ENCODE assay signal across 16 cellular contexts in the genomic region with DNA sequence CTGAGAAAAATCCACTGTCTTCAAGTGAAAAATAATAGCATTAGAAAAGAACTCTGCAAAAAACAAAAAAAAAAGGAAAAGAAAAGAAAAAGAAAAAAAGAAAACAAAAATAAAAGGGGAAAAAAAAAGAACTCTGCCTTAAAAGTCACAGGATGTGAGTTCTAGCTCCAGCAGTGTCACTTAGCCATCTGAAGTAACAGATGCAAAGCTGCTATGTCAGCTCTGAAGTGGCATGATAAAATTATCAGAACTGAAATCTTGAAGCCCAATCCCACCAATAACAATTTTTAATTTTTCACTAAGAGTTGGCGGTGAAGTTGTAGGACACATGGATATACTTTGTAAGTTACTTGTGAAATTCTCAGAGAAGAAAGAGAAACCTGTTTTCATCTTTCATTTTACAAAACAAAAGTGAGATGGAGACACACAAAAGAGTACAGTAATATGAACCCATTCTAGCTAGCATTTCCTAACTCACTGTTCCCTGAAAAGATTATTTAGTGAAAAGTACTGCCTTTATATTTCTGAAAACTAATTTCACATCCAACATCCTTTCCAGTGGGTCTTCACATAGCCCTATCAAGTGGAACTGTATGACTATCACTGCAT.
A peak's percentile ranks its signal among the peaks of the same experiment; 100 is the strongest.
DNase-seq lines count a peak whose midpoint lies in the region; ATAC-seq and TF ChIP-seq lines count a peak whose summit lies in the region.
"Had no signal": no experiment of that assay in that cellular context is flagged by ENCODE, and none has a peak within 500 bp of the region (broad histone marks: within the 10 kb centered on the region; RNA-seq: fewer than 3 reads in every experiment).

No MANE protein-coding gene starts in this region.

- no peak overlapping the region for H2AFZ ChIP-seq in MM.1S (ENCODE audit: low read length)

- H3K9ac ChIP-seq in MM.1S (ENCODE audit: low read length) = no peak overlapping the region
- H3K9ac ChIP-seq: BLaER1 treated with 17β-estradiol and CSF1 and Interleukin-3, amounts not matched to agents 10 nM and 100 nM had no signal

- no peaks in the 10 kb centered on the region for H3K9me3 ChIP-seq in MM.1S (replicated peaks; ENCODE audit: insufficient read depth, low read length)
- H3K9me3 ChIP-seq: HAP-1 had no signal

- peak overlapping the region; percentile 14; the same call in 1 of the 2 replicates for H3K4me2 ChIP-seq in MM.1S (ENCODE audit: low read depth, low read length)
- H3K4me2 ChIP-seq: BLaER1 treated with 17β-estradiol and CSF1 and Interleukin-3, amounts not matched to agents 10 nM and 100 nM had no signal

- H3K4me1 ChIP-seq in MM.1S (ENCODE audit: low read length) = peaks cover 4% of the 10 kb centered on the region; the same call in 1 of the 2 replicates
- H3K4me1 ChIP-seq: BLaER1 treated with 17β-estradiol and CSF1 and Interleukin-3, amounts not matched to agents 10 nM and 100 nM; HAP-1 had no signal

- CTCF ChIA-PET in T-cell (lab: Charles Lee) = no interaction called here

- TF ChIP-seq CTCF in MM.1S (IDR thresholded peaks at IDR 0.05; ENCODE audit: low read length) (no peak), nephron progenitor cell (IDR thresholded peaks at IDR 0.05) (no peak)

- H3K9me3 Mint-ChIP-seq in nephron progenitor cell (peaks cover 20% of the 10 kb centered on the region), T-cell (peaks cover 0 to 2% (median 0%) of the 10 kb centered on the region in 3 donors)

- no peaks in the 10 kb centered on the region for H3K27me3 ChIP-seq in MM.1S (replicated peaks; ENCODE audit: insufficient read depth, low read length)
- H3K27me3 ChIP-seq: BLaER1 treated with 17β-estradiol and CSF1 and Interleukin-3, amounts not matched to agents 10 nM and 100 nM had no signal

- no peaks in the 10 kb centered on the region for H4K20me1 ChIP-seq in MM.1S (ENCODE audit: insufficient read depth, low read length)
- H4K20me1 ChIP-seq: BLaER1 treated with 17β-estradiol and CSF1 and Interleukin-3, amounts not matched to agents 10 nM and 100 nM had no signal

- H3K27me3 Mint-ChIP-seq in nephron progenitor cell (ENCODE audit: low read depth, poor library complexity) (no peaks in the 10 kb centered on the region), T-cell (peaks cover 6% of the 10 kb centered on the region in 2 donors)

- no peaks in the 10 kb centered on the region for H3F3A ChIP-seq in MM.1S (ENCODE audit: insufficient read depth, low read length)

- no peaks in the 10 kb centered on the region for H3K79me2 ChIP-seq in MM.1S (ENCODE audit: low read length)

- H3K4me1 Mint-ChIP-seq in nephron progenitor cell (peaks cover 5% of the 10 kb centered on the region), T-cell (peaks cover 0 to 14% (median 10%) of the 10 kb centered on the region in 3 donors)

- H3K4me3 Mint-ChIP-seq in nephron progenitor cell (no peak overlapping the region), T-cell (no peak overlapping the region)
- H3K4me3 Mint-ChIP-seq: CD8-positive, alpha-beta T cell had no signal

- POLR2A ChIA-PET in T-cell (lab: Charles Lee) = interaction anchor here in 1 of 2 donors (0.7 kb wide), 1 partner anchor 306 kb away, joined by 6 read pairs; no protein-coding TSS in a partner anchor

- no peak overlapping the region for H3K4me3 ChIP-seq in MM.1S (ENCODE audit: low read length)
- H3K4me3 ChIP-seq: BLaER1 treated with 17β-estradiol and CSF1 and Interleukin-3, amounts not matched to agents 10 nM and 100 nM; HAP-1 had no signal

- no peaks in the 10 kb centered on the region for H3K36me3 ChIP-seq in MM.1S (replicated peaks; ENCODE audit: insufficient read depth, low read length)
- H3K36me3 ChIP-seq: BLaER1 treated with 17β-estradiol and CSF1 and Interleukin-3, amounts not matched to agents 10 nM and 100 nM; HAP-1 had no signal

- ATAC-seq in GM19025 (IDR thresholded peaks at IDR 0.05; ENCODE audit: low read depth, unreplicated experiment) = peak; percentile 48
- ATAC-seq in GM21723 (IDR thresholded peaks at IDR 0.05; ENCODE audit: unreplicated experiment) = peak; percentile 51
- no peak for ATAC-seq in HG02678 (IDR thresholded peaks at IDR 0.05; ENCODE audit: unreplicated experiment)
- no peak for ATAC-seq in GM18870 (IDR thresholded peaks at IDR 0.05; ENCODE audit: unreplicated experiment)
- ATAC-seq in T-cell (replicated peaks in 1 of 4) = no peak
- ATAC-seq: CD8-positive, alpha-beta T cell had no signal

- DNase-seq in MM.1S = no peak
- DNase-seq in nephron progenitor cell = no peak
- no peak for DNase-seq in T-cell
- DNase-seq: CD8-positive, alpha-beta T cell; NCI-H1048; NCI-H1436; NCI-H1930; NCI-H226; NCI-H524 treated with DMSO at 0.1 percent for 48 hours; T-helper 9 cell had no signal

- H3K9me2 ChIP-seq in MM.1S (replicated peaks; ENCODE audit: insufficient read depth, low read length) = no peaks in the 10 kb centered on the region

- peaks cover 23% of the 10 kb centered on the region for H3K36me3 Mint-ChIP-seq in nephron progenitor cell (ENCODE audit: low read depth)
- H3K36me3 Mint-ChIP-seq in T-cell = peaks cover 7% of the 10 kb centered on the region
- H3K36me3 Mint-ChIP-seq: CD8-positive, alpha-beta T cell had no signal

- H3K27ac ChIP-seq in MM.1S (ENCODE audit: low read length) = no peak overlapping the region
- H3K27ac ChIP-seq: BLaER1 treated with 17β-estradiol and CSF1 and Interleukin-3, amounts not matched to agents 10 nM and 100 nM had no signal

- H3K27ac Mint-ChIP-seq in nephron progenitor cell (peak overlapping the region; percentile 16), T-cell (no peak overlapping the region)
- H3K27ac Mint-ChIP-seq: CD8-positive, alpha-beta T cell had no signal

Comparison
In these comparisons a context has a peak if more than half of its experiments do, and no peak if none do; other contexts are left out.
1. ATAC-seq: peak in GM19025 (single experiment) and GM21723 (single experiment); none in HG02678 (single experiment), GM18870 (single experiment) and T-cell (0 of 4).